Comparison of ENCODE assay signal across 8 cellular contexts in genomic region chr1:229341811-229342304, GRCh38. TPM values are rescaled to one million over a fixed set of nuclear protein-coding genes. Genes with fewer than 3 reads are reported as not detected.
A peak's percentile ranks its signal among the peaks of the same experiment; 100 is the strongest.
DNase-seq lines count a peak whose midpoint lies in the region; ATAC-seq, FAIRE-seq and TF ChIP-seq lines count a peak whose summit lies in the region.

No MANE protein-coding gene starts in this region.

- CTCF ChIA-PET in HCT116 (lab: Charles Lee): no interaction called here
- CTCF ChIA-PET in activated B cell treated with CpG ODN at 0.5 μM for 24 hours (lab: Charles Lee): interaction anchor here (0.6 kb wide), 2 partner anchors 111 to 126 kb away, joined by 3 read pairs; no protein-coding TSS in a partner anchor

- H3K27me3 Mint-ChIP-seq in activated B cell treated with CpG ODN at 0.5 μM for 24 hours (peaks cover 8% of the 10 kb centered on the region), glutamatergic neuron (ENCODE audit: unreplicated experiment) (peaks cover 21% of the 10 kb centered on the region), progenitor cell of endocrine pancreas (peaks cover 24% of the 10 kb centered on the region)

- H3K36me3 Mint-ChIP-seq in activated B cell treated with CpG ODN at 0.5 μM for 24 hours (ENCODE audit: low read depth) (peaks cover 4% of the 10 kb centered on the region), glutamatergic neuron (ENCODE audit: unreplicated experiment) (no peaks in the 10 kb centered on the region), progenitor cell of endocrine pancreas (ENCODE audit: insufficient read depth) (no peaks in the 10 kb centered on the region)

- H3K4me1 ChIP-seq in HCT116 (ENCODE audit: control insufficient read depth in 1 of 2, insufficient read depth in 2 of 2, low read length in 2 of 2): peaks cover 7 to 27% of the 10 kb centered on the region in 2 experiments; a peak in 3 of 4 replicates

- intact Hi-C loops in HCT116 (cut with micrococcal nuclease): no loop called here
- intact Hi-C loops in activated B cell treated with CpG ODN at 0.5 μM for 24 hours (cut with micrococcal nuclease): loop anchor here (1.0 to 5.0 kb wide), 7 partner anchors 71 to 725 kb away; partner anchors contain the start of genes ABCB10, ACTA1, GALNT2 and NUP133

- H4K20me1 ChIP-seq in HCT116 (ENCODE audit: insufficient read depth): no peaks in the 10 kb centered on the region

- no TSS peak for BruUV-seq in HCT116 (replicated peaks; lab: Mats Ljungman, UMichigan)

- H3K9me3 Mint-ChIP-seq in activated B cell treated with CpG ODN at 0.5 μM for 24 hours (no peaks in the 10 kb centered on the region), glutamatergic neuron (ENCODE audit: unreplicated experiment) (peaks cover 18% of the 10 kb centered on the region), progenitor cell of endocrine pancreas (ENCODE audit: low read depth) (no peaks in the 10 kb centered on the region)

- H3K4me2 ChIP-seq in HCT116 (ENCODE audit: low read length): peak overlapping the region; percentile 100

- peaks cover 47% of the 10 kb centered on the region for H3K79me2 ChIP-seq in HCT116 (ENCODE audit: insufficient read depth, low read length)

- peak overlapping the region; percentile 77 for H3K9ac ChIP-seq in HCT116 (ENCODE audit: low read length)

- TF ChIP-seq RAD21 in HCT116 (IDR thresholded peaks at IDR 0.05; ENCODE audit: low read depth): no peak

- no peak for FAIRE-seq in H54 (lab: Jason Lieb, UNC)

- peak; percentile 62 to 74 for DNase-seq in NCI-H2081 (lab: John Stamatoyannopoulos, UW)
- no peak for DNase-seq in NCI-H2081 treated with DMSO at 0.1 percent for 48 hours (lab: John Stamatoyannopoulos, UW)
- DNase-seq in HCT116 (ENCODE audit: low read depth, low spot score): no peak
- no peak for DNase-seq in MG63
- no peak for DNase-seq in activated B cell treated with CpG ODN at 0.5 μM for 24 hours
- peak; percentile 23 for DNase-seq in glutamatergic neuron
- DNase-seq in progenitor cell of endocrine pancreas (ENCODE audit: low spot score, unreplicated experiment): no peak
- DNase-seq in H54 (ENCODE audit: insufficient read length, low spot score): no peak

- peaks cover 38% of the 10 kb centered on the region for H3K4me1 Mint-ChIP-seq in activated B cell treated with CpG ODN at 0.5 μM for 24 hours
- H3K4me1 Mint-ChIP-seq in glutamatergic neuron (ENCODE audit: low read depth, unreplicated experiment): peaks cover 25% of the 10 kb centered on the region
- peaks cover 25% of the 10 kb centered on the region for H3K4me1 Mint-ChIP-seq in progenitor cell of endocrine pancreas (ENCODE audit: low read depth)

- H3K27me3 ChIP-seq in HCT116 (ENCODE audit: insufficient read depth, low read length) (no peaks in the 10 kb centered on the region), MG63 (no peaks in the 10 kb centered on the region)

- peak overlapping the region; percentile 68 for H2AFZ ChIP-seq in HCT116 (ENCODE audit: low read depth, low read length, poor library complexity, severe bottlenecking)

- H3K4me3 ChIP-seq in HCT116 (replicated peaks in 1 of 2; ENCODE audit: low read depth in 1 of 2, low read length in 2 of 2) (peak overlapping the region; percentile 69 to 86), MG63 (peak overlapping the region; percentile 90)

- H3K36me3 ChIP-seq in HCT116 (ENCODE audit: control insufficient read depth in 1 of 2, insufficient read depth in 2 of 2, low read length in 2 of 2) (no peaks in the 10 kb centered on the region), MG63 (no peaks in the 10 kb centered on the region; the same call in 1 of the 2 replicates)

- TF ChIP-seq CTCF in HCT116 (IDR thresholded peaks at IDR 0.05 in 2 of 3, conservative IDR thresholded peaks at IDR 0.05 in 1 of 3; ENCODE audit: borderline replicate concordance in 1 of 3, insufficient read depth in 1 of 3, low read depth in 2 of 3, low read length in 2 of 3) (no peak), activated B cell treated with CpG ODN at 0.5 μM for 24 hours (IDR thresholded peaks at IDR 0.05) (no peak), glutamatergic neuron (IDR thresholded peaks at IDR 0.05; ENCODE audit: partially characterized antibody, unreplicated experiment) (no peak), progenitor cell of endocrine pancreas (IDR thresholded peaks at IDR 0.05; ENCODE audit: unreplicated experiment) (no peak)

- peak overlapping the region; percentile 91 for H3K4me3 Mint-ChIP-seq in activated B cell treated with CpG ODN at 0.5 μM for 24 hours
- H3K4me3 Mint-ChIP-seq in glutamatergic neuron (ENCODE audit: unreplicated experiment): peak overlapping the region; percentile 95
- peak overlapping the region; percentile 97 for H3K4me3 Mint-ChIP-seq in progenitor cell of endocrine pancreas (ENCODE audit: low read depth)

- peak overlapping the region; percentile 80 for H3K27ac Mint-ChIP-seq in activated B cell treated with CpG ODN at 0.5 μM for 24 hours
- peak overlapping the region; percentile 96 for H3K27ac Mint-ChIP-seq in glutamatergic neuron (ENCODE audit: unreplicated experiment)
- H3K27ac Mint-ChIP-seq in progenitor cell of endocrine pancreas: peak overlapping the region; percentile 98

- no peaks in the 10 kb centered on the region for H3K9me3 ChIP-seq in HCT116 (ENCODE audit: control insufficient read depth in 1 of 2, insufficient read depth in 1 of 2, low read depth in 1 of 2, low read length in 2 of 2)
- no peaks in the 10 kb centered on the region for H3K9me3 ChIP-seq in MG63

- H3K27ac ChIP-seq in HCT116 (ENCODE audit: low read depth, low read length): peak overlapping the region; percentile 64

- no peaks in the 10 kb centered on the region for H3K9me2 ChIP-seq in HCT116 (ENCODE audit: insufficient read depth)

- TF ChIP-seq POLR2A in HCT116 (IDR thresholded peaks at IDR 0.05; ENCODE audit: borderline replicate concordance, extremely low read depth, insufficient read depth, insufficient read length): no peak
- no peak for TF ChIP-seq POLR2A in H54 (IDR thresholded peaks at IDR 0.05; ENCODE audit: low read depth, low read length)

- ATAC-seq in HCT116 (peak; percentile 49), activated B cell treated with CpG ODN at 0.5 μM for 24 hours (ENCODE audit: low read depth) (peak; percentile 14)

- RAD21 ChIA-PET in HCT116 (lab: Charles Lee; ENCODE audit: low non-redundant PET in 1 of 2, low total read pairs in 2 of 2, uncharacterized antibody in 2 of 2, unreplicated experiment in 2 of 2): no interaction called here

- POLR2A ChIA-PET in HCT116 (lab: Charles Lee) (no interaction called here), activated B cell treated with CpG ODN at 0.5 μM for 24 hours (lab: Charles Lee) (interaction anchor here (0.6 to 3.7 kb wide), 6 partner anchors 10 to 179 kb away, joined by 3 to 24 read pairs (median 8); partner anchors contain the start of genes NUP133 and RAB4A)

TF ChIP-seq in HCT116, 20 proteins besides CTCF, POLR2A, EP300 and RAD21:
- no peak for TF ChIP-seq REST (IDR thresholded peaks at IDR 0.05; ENCODE audit: low read depth)
- TF ChIP-seq ZFX (IDR thresholded peaks at IDR 0.05): peak; percentile 82

RNA-seq across cellular contexts. Expression of gene CCSAP, which starts 1.0 kb away (rescaled TPM):
- total RNA-seq in HCT116 (2021; ENCODE audit: unreplicated experiment): 10.9 TPM
- polyA plus RNA-seq in HCT116 (2012): 2.5 and 3.8 TPM in 2 replicates
- total RNA-seq in MG63 (2014; rRNA removed; shearing (Covaris generic); ENCODE audit: low replicate concordance): 6.1 and 10.3 TPM in 2 replicates
- total RNA-seq in activated B cell treated with CpG ODN at 0.5 μM for 24 hours: 5.5 and 6.4 TPM in 2 replicates
- 18.5 TPM for total RNA-seq in glutamatergic neuron (ENCODE audit: unreplicated experiment)
- total RNA-seq in progenitor cell of endocrine pancreas: 10.5 and 10.9 TPM in 2 replicates

Comparison
In these comparisons a context has a peak if more than half of its experiments do, and no peak if none do; other contexts are left out.
1. DNase-seq: peak in NCI-H2081 (2 of 2) and glutamatergic neuron (single experiment); none in NCI-H2081 treated with DMSO at 0.1 percent for 48 hours (single experiment), HCT116 (single experiment), MG63 (single experiment), activated B cell treated with CpG ODN at 0.5 μM for 24 hours (single experiment), progenitor cell of endocrine pancreas (single experiment) and H54 (single experiment).
2. Peak in every context shown above with its lines, with median percentiles within 50 percentile points of each other: H3K27ac Mint-ChIP-seq and H3K4me3 Mint-ChIP-seq.